In the genomic region with DNA sequence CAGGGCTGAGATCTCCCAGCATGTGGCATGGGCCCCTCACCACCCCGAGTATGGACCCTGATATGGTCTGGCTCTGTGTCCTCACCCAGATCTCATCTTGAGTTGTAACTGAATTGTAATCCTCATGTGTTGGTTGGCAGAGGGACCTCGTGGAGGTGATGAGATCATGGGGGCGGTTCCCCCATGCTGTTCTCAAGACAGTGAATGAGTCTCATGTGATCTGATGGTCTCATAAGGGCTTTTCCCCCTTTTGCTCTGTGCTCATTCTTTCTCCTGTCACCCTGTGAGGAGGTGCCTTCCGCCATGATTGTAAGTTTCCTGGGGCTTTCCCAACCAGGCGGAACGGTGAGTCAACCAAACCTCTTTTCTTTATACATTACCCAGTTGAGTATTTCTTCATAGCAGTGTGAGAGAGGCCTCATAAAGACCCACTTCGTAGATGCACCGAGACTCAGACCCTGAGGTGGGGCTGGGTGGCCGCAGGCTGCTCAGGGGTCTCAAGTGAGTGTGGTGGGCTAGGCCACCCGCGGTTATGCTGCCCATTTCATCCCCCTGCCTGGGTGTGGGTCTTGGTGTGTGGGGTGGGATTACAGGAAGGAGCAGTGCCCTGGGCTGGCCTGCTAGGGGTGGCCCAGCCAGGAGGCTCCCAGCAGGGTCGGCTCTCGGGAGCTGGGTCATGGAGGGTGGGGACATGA, we compare ENCODE assay signal across 9 cellular contexts.
DNase-seq lines count a peak whose midpoint lies in the region; ATAC-seq and TF ChIP-seq lines count a peak whose summit lies in the region.
"Had no signal": no experiment of that assay in that cellular context is flagged by ENCODE, and none has a peak within 500 bp of the region (broad histone marks: within the 10 kb centered on the region; RNA-seq: fewer than 3 reads in every experiment).

No MANE protein-coding gene starts in this region.

- H3K4me3 ChIP-seq in choroid plexus epithelial cell (ENCODE audit: low read depth, low read length) = no peak overlapping the region
- H3K4me3 ChIP-seq: PC-9 had no signal

- TF ChIP-seq CTCF in choroid plexus epithelial cell (conservative IDR thresholded peaks at IDR 0.05; ENCODE audit: low read depth, low read length) = no peak

- peak; percentile 21 for DNase-seq in T-helper 9 cell
- peak; percentile 66 for DNase-seq in choroid plexus epithelial cell (ENCODE audit: low read depth)
- peak; percentile 22 to 39 (median 27) for DNase-seq in stimulated activated CD4-positive, alpha-beta T cell treated with anti-CD3 and anti-CD28 coated beads, TNF-alpha, amount 100 ng/mL, for 1 hour (ENCODE audit: low read depth in 3 of 3, low spot score in 1 of 3)
- no peak for DNase-seq in DMS 273 (lab: John Stamatoyannopoulos, UW; ENCODE audit: unreplicated experiment)
- DNase-seq in DMS114 treated with DMSO at 0.1 percent for 48 hours (lab: John Stamatoyannopoulos, UW; ENCODE audit: unreplicated experiment) = no peak
- no peak for DNase-seq in KG1 (lab: John Stamatoyannopoulos, UW)

- ATAC-seq in GM18868 (IDR thresholded peaks at IDR 0.05; ENCODE audit: unreplicated experiment) (peak; percentile 85), HG03064 (IDR thresholded peaks at IDR 0.05; ENCODE audit: low read depth, unreplicated experiment) (peak; percentile 57)

Comparison
In these comparisons a context has a peak if more than half of its experiments do, and no peak if none do; other contexts are left out.
1. DNase-seq: peak in T-helper 9 cell (single experiment), choroid plexus epithelial cell (single experiment) and stimulated activated CD4-positive, alpha-beta T cell treated with anti-CD3 and anti-CD28 coated beads, TNF-alpha, amount 100 ng/mL, for 1 hour (3 of 3); none in DMS 273 (single experiment), DMS114 treated with DMSO at 0.1 percent for 48 hours (single experiment) and KG1 (single experiment).